8 cellular contexts compared by ENCODE assay signal in the genomic region with DNA sequence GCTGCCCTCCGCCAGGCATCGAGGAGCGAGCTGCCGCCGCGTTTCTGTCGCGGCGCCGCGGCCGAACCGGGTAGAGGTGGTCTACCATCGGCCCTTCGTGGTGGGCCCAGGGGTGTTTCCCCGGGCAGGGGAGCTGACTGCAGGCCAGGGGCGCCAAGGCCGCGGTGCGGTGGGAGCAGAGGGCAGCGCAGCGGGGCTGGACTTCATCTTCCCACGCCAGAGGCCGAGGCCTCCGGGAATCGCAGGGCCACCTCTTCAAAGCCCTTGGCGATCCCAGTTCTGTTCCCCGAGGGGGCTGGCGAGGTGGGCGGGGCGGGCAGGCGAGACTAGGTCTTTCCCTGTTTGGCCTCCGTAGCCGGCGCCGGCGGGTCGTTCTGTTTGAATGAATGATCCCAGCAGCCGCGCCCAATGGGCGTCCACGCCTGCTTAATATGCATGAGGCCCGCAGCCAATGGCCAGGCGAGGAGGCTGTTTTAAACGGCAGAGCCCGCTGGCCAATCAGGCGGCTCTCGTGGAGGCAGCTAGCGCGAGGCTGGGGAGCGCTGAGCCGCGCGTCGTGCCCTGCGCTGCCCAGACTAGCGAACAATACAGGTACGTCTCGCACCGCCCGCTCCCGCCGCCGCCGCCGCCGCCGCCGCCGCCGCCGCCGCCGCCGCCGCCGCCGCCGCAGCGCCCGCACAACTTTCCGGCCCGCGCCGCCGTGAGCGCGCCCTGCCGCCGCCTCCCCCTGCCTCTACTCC. TPM values are rescaled to one million over a fixed set of nuclear protein-coding genes. Genes with fewer than 3 reads are reported as not detected.
A peak's percentile ranks its signal among the peaks of the same experiment; 100 is the strongest.
DNase-seq lines count a peak whose midpoint lies in the region; ATAC-seq and TF ChIP-seq lines count a peak whose summit lies in the region.

Gene HMGB3 (plus strand): TSS at position 550 of the 740 bp plus-strand sequence. CDS start 2,265 bp downstream, outside the sequence.

- H3K4me3 Mint-ChIP-seq in CD8-positive, alpha-beta T cell: peak within 1 kb of the TSS; percentile 73
- H3K4me3 Mint-ChIP-seq in activated CD8-positive, alpha-beta T cell treated with anti-CD3 and anti-CD28 coated beads for 36 hours: peak within 1 kb of the TSS; percentile 69

- H3K27me3 Mint-ChIP-seq in CD8-positive, alpha-beta T cell (ENCODE audit: low read depth): peaks cover 8% of the 10 kb centered on the region
- H3K27me3 Mint-ChIP-seq in activated CD8-positive, alpha-beta T cell treated with anti-CD3 and anti-CD28 coated beads for 36 hours: peaks cover 20% of the 10 kb centered on the region

- peaks cover 4% of the 10 kb centered on the region for H3K27me3 ChIP-seq in CD8-positive, alpha-beta T cell (ENCODE audit: insufficient read depth, low read length)

- TF ChIP-seq CTCF in CD8-positive, alpha-beta T cell (IDR thresholded peaks at IDR 0.05): no peak
- TF ChIP-seq CTCF in activated CD8-positive, alpha-beta T cell treated with anti-CD3 and anti-CD28 coated beads for 36 hours (IDR thresholded peaks at IDR 0.05): no peak

- intact Hi-C loops in CD8-positive, alpha-beta T cell (cut with DNase I, micrococcal nuclease): loop anchor here (1.0 to 5.0 kb wide), 3 partner anchors 84 to 414 kb away; partner anchors contain the start of genes CD99L2 (in 2 of the 2) and VMA21 (in 1 of the 2)
- intact Hi-C loops in activated CD8-positive, alpha-beta T cell treated with anti-CD3 and anti-CD28 coated beads for 36 hours (cut with micrococcal nuclease): no loop called here

- H3K27ac Mint-ChIP-seq in CD8-positive, alpha-beta T cell: no peak within 1 kb of the TSS
- no peak within 1 kb of the TSS for H3K27ac Mint-ChIP-seq in activated CD8-positive, alpha-beta T cell treated with anti-CD3 and anti-CD28 coated beads for 36 hours

- no peaks in the 10 kb centered on the region for H3K9me3 Mint-ChIP-seq in CD8-positive, alpha-beta T cell
- H3K9me3 Mint-ChIP-seq in activated CD8-positive, alpha-beta T cell treated with anti-CD3 and anti-CD28 coated beads for 36 hours: no peaks in the 10 kb centered on the region

- peaks cover 11% of the 10 kb centered on the region for H3K4me1 Mint-ChIP-seq in CD8-positive, alpha-beta T cell (ENCODE audit: low read depth)
- peaks cover 4% of the 10 kb centered on the region for H3K4me1 Mint-ChIP-seq in activated CD8-positive, alpha-beta T cell treated with anti-CD3 and anti-CD28 coated beads for 36 hours (ENCODE audit: low read depth)

- CTCF ChIA-PET in CD8-positive, alpha-beta T cell (lab: Charles Lee): no interaction called here
- CTCF ChIA-PET in activated CD8-positive, alpha-beta T cell treated with anti-CD3 and anti-CD28 coated beads for 36 hours (lab: Charles Lee): interaction anchor here (2.5 kb wide), 1 partner anchor 211 kb away, joined by 9 read pairs; no protein-coding TSS in a partner anchor

- peak; percentile 97 for ATAC-seq in CD8-positive, alpha-beta T cell
- ATAC-seq in GM19455 (IDR thresholded peaks at IDR 0.05; ENCODE audit: unreplicated experiment): peak; percentile 95
- ATAC-seq in activated CD8-positive, alpha-beta T cell treated with anti-CD3 and anti-CD28 coated beads for 36 hours: peak; percentile 99

- POLR2A ChIA-PET in CD8-positive, alpha-beta T cell (lab: Charles Lee): no interaction called here
- POLR2A ChIA-PET in activated CD8-positive, alpha-beta T cell treated with anti-CD3 and anti-CD28 coated beads for 36 hours (lab: Charles Lee): no interaction called here

- no peak within 1 kb of the TSS for H3K27ac ChIP-seq in CD8-positive, alpha-beta T cell (ENCODE audit: low read depth, low read length)

- H3K36me3 Mint-ChIP-seq in CD8-positive, alpha-beta T cell: peaks cover 4% of the 10 kb centered on the region
- peaks cover 13% of the 10 kb centered on the region for H3K36me3 Mint-ChIP-seq in activated CD8-positive, alpha-beta T cell treated with anti-CD3 and anti-CD28 coated beads for 36 hours (ENCODE audit: low read depth)

- DNase-seq in CD8-positive, alpha-beta T cell: peak; percentile 40 to 81 (median 60)
- DNase-seq in HK-2 (ENCODE audit: unreplicated experiment): peak; percentile 93
- peak; percentile 85 for DNase-seq in NCI-H82 treated with DMSO at 0.1 percent for 48 hours (lab: John Stamatoyannopoulos, UW; ENCODE audit: unreplicated experiment)
- peak; percentile 92 for DNase-seq in activated CD8-positive, alpha-beta T cell treated with anti-CD3 and anti-CD28 coated beads for 36 hours
- DNase-seq in effector CD8-positive, alpha-beta T cell (lab: John Stamatoyannopoulos, UW): peak; percentile 61
- peak; percentile 61 for DNase-seq in medulla oblongata (ENCODE audit: extremely low spot score)
- peak; percentile 44 for DNase-seq in stimulated activated CD8-positive, alpha-beta memory T cell treated with anti-CD3 and anti-CD28 coated beads, Interleukin-12 subunit alpha, Interleukin-12 subunit beta, amount 100 ng/mL, for 1 hour (ENCODE audit: low read depth)

- no peaks in the 10 kb centered on the region for H3K36me3 ChIP-seq in CD8-positive, alpha-beta T cell (ENCODE audit: insufficient read depth, low read length)

- H3K9me3 ChIP-seq in CD8-positive, alpha-beta T cell (ENCODE audit: low read length): no peaks in the 10 kb centered on the region

- H3K4me3 ChIP-seq in CD8-positive, alpha-beta T cell (ENCODE audit: low read depth, low read length): peak within 1 kb of the TSS; percentile 45

- no peaks in the 10 kb centered on the region for H3K4me1 ChIP-seq in CD8-positive, alpha-beta T cell (ENCODE audit: insufficient read depth, low read length)

RNA-seq across cellular contexts. Expression of gene HMGB3, which starts in this region (rescaled TPM):
- 1 to 10 TPM; 4.3 to 6.3 TPM for total RNA-seq in CD8-positive, alpha-beta T cell
- 10 to 100 TPM; 24.5 to 25.4 TPM for total RNA-seq in activated CD8-positive, alpha-beta T cell treated with anti-CD3 and anti-CD28 coated beads for 36 hours
